18 cellular contexts compared by ENCODE assay signal in the genomic region with DNA sequence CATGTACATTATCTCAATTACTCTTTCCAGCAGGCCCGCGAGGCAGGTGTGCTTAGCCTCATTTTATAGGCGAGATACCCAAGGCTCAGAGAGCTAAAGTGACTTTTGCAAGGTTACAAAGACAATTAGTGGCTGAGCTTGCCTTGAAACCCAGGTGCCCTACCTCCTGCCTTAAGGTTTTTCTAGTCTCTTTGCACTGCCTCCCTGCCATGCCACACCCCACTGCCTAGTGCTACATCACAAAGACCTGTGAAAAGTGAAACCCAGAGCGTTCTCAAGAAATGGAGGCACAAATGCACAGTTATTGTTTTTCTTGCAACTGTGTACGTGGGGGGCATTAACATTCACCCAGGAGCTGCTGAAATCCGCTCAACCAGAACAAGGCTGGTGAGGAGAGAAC. TPM values are rescaled to one million over a fixed set of nuclear protein-coding genes. Genes with fewer than 3 reads are reported as not detected.
DNase-seq lines count a peak whose midpoint lies in the region; ATAC-seq and TF ChIP-seq lines count a peak whose summit lies in the region.
"Had no signal": no experiment of that assay in that cellular context is flagged by ENCODE, and none has a peak within 500 bp of the region (broad histone marks: within the 10 kb centered on the region; RNA-seq: fewer than 3 reads in every experiment).

No MANE protein-coding gene starts in this region.

- no peaks in the 10 kb centered on the region for H3F3A ChIP-seq in GM23338 (replicated peaks; ENCODE audit: low read depth)

- no peaks in the 10 kb centered on the region for H3K79me2 ChIP-seq in GM23338 (replicated peaks; ENCODE audit: insufficient read depth)

- no peak overlapping the region for H3K27ac ChIP-seq in GM23338 (ENCODE audit: low read depth)
- H3K27ac ChIP-seq: GM23248 had no signal

- no peak overlapping the region for H3K4me2 ChIP-seq in GM23338

- H3K9me3 Mint-ChIP-seq in GM23338 = no peaks in the 10 kb centered on the region
- peaks cover 2% of the 10 kb centered on the region for H3K9me3 Mint-ChIP-seq in neural crest cell

- H3K9me2 ChIP-seq in GM23338 (ENCODE audit: insufficient read depth) = peaks cover 12% of the 10 kb centered on the region; the same call in 1 of the 2 replicates

- H3K36me3 Mint-ChIP-seq in GM23338 (ENCODE audit: low read depth) (no peaks in the 10 kb centered on the region; the same call in 2 of the 3 replicates), neural crest cell (ENCODE audit: low read depth) (no peaks in the 10 kb centered on the region)

- H3K27me3 ChIP-seq in GM23338 (ENCODE audit: insufficient read depth) = no peaks in the 10 kb centered on the region

- DNase-seq in GM23338 (ENCODE audit: low spot score) = no peak
- DNase-seq in NCI-H1105 treated with DMSO at 0.1 percent for 48 hours (lab: John Stamatoyannopoulos, UW) = peak; percentile 66
- peak; percentile 51 for DNase-seq in NCI-H345 treated with DMSO at 0.1 percent for 48 hours (lab: John Stamatoyannopoulos, UW; ENCODE audit: unreplicated experiment)
- DNase-seq in neural crest cell (ENCODE audit: low read depth, low spot score) = no peak
- no peak for DNase-seq in stimulated activated CD4-positive, alpha-beta T cell treated with anti-CD3 and anti-CD28 coated beads, Interleukin-1b, Interleukin-23, amount 100 ng/mL, for 48 hours
- DNase-seq in epidermal melanocyte (ENCODE audit: insufficient read length, low spot score) = no peak
- DNase-seq: GF-D8, GM23248, KG1, NCI-H1048, NCI-H2171, NCI-H524 had no signal

- peaks cover 10% of the 10 kb centered on the region for H3K4me1 ChIP-seq in GM23338 (ENCODE audit: insufficient read depth)

- TF ChIP-seq CTCF in GM23338 (conservative IDR thresholded peaks at IDR 0.05; ENCODE audit: low read depth in 2 of 2) (no peak), neural crest cell (conservative IDR thresholded peaks at IDR 0.05) (no peak)

- H4K20me1 ChIP-seq in GM23338 (replicated peaks; ENCODE audit: insufficient read depth) = no peaks in the 10 kb centered on the region

- H3K27me3 Mint-ChIP-seq in GM23338 (ENCODE audit: insufficient read depth, low read depth, poor library complexity) = no peaks in the 10 kb centered on the region
- peaks cover 2% of the 10 kb centered on the region for H3K27me3 Mint-ChIP-seq in neural crest cell (ENCODE audit: low read depth)

- H3K36me3 ChIP-seq in GM23338 (ENCODE audit: insufficient read depth) = no peaks in the 10 kb centered on the region

- H3K4me1 Mint-ChIP-seq in GM23338 (peaks cover 19% of the 10 kb centered on the region), neural crest cell (peaks cover 8% of the 10 kb centered on the region)

- no peak overlapping the region for H3K27ac Mint-ChIP-seq in GM23338
- peak overlapping the region; percentile 40 for H3K27ac Mint-ChIP-seq in neural crest cell (ENCODE audit: unreplicated experiment)

- peak overlapping the region; percentile 74 for H2AFZ ChIP-seq in GM23338
- H2AFZ ChIP-seq: GM23248 had no signal

- ATAC-seq in GM23338 (peak; percentile 58), GM21528 (IDR thresholded peaks at IDR 0.05; ENCODE audit: low FRiP score, unreplicated experiment) (no peak)
- ATAC-seq: Right ventricle myocardium inferior, SK-N-SH treated with all-trans-retinoic acid at 6 μM for 48 hours had no signal

- no peak overlapping the region for H3K4me3 ChIP-seq in GM23338
- H3K4me3 ChIP-seq: GM23248 had no signal

- no peak overlapping the region for H3K4me3 Mint-ChIP-seq in GM23338
- H3K4me3 Mint-ChIP-seq in neural crest cell = no peak overlapping the region

TF ChIP-seq in GM23338, 12 proteins besides CTCF, POLR2A, EP300 and RAD21 (continues in another document):
- no peak for TF ChIP-seq EZH2 (IDR thresholded peaks at IDR 0.05; ENCODE audit: low read depth, unreplicated experiment)
- TF ChIP-seq, protein P1, sequence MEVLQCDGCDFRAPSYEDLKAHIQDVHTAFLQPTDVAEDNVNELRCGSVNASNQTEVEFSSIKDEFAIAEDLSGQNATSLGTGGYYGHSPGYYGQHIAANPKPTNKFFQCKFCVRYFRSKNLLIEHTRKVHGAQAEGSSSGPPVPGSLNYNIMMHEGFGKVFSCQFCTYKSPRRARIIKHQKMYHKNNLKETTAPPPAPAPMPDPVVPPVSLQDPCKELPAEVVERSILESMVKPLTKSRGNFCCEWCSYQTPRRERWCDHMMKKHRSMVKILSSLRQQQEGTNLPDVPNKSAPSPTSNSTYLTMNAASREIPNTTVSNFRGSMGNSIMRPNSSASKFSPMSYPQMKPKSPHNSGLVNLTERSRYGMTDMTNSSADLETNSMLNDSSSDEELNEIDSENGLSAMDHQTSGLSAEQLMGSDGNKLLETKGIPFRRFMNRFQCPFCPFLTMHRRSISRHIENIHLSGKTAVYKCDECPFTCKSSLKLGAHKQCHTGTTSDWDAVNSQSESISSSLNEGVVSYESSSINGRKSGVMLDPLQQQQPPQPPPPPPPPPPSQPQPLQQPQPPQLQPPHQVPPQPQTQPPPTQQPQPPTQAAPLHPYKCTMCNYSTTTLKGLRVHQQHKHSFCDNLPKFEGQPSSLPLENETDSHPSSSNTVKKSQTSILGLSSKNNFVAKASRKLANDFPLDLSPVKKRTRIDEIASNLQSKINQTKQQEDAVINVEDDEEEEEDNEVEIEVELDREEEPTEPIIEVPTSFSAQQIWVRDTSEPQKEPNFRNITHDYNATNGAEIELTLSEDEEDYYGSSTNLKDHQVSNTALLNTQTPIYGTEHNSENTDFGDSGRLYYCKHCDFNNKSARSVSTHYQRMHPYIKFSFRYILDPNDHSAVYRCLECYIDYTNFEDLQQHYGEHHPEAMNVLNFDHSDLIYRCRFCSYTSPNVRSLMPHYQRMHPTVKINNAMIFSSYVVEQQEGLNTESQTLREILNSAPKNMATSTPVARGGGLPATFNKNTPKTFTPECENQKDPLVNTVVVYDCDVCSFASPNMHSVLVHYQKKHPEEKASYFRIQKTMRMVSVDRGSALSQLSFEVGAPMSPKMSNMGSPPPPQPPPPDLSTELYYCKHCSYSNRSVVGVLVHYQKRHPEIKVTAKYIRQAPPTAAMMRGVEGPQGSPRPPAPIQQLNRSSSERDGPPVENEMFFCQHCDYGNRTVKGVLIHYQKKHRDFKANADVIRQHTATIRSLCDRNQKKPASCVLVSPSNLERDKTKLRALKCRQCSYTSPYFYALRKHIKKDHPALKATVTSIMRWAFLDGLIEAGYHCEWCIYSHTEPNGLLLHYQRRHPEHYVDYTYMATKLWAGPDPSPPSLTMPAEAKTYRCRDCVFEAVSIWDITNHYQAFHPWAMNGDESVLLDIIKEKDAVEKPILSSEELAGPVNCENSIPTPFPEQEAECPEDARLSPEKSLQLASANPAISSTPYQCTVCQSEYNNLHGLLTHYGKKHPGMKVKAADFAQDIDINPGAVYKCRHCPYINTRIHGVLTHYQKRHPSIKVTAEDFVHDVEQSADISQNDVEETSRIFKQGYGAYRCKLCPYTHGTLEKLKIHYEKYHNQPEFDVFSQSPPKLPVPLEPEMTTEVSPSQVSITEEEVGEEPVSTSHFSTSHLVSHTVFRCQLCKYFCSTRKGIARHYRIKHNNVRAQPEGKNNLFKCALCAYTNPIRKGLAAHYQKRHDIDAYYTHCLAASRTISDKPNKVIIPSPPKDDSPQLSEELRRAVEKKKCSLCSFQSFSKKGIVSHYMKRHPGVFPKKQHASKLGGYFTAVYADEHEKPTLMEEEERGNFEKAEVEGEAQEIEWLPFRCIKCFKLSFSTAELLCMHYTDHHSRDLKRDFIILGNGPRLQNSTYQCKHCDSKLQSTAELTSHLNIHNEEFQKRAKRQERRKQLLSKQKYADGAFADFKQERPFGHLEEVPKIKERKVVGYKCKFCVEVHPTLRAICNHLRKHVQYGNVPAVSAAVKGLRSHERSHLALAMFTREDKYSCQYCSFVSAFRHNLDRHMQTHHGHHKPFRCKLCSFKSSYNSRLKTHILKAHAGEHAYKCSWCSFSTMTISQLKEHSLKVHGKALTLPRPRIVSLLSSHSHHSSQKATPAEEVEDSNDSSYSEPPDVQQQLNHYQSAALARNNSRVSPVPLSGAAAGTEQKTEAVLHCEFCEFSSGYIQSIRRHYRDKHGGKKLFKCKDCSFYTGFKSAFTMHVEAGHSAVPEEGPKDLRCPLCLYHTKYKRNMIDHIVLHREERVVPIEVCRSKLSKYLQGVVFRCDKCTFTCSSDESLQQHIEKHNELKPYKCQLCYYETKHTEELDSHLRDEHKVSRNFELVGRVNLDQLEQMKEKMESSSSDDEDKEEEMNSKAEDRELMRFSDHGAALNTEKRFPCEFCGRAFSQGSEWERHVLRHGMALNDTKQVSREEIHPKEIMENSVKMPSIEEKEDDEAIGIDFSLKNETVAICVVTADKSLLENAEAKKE (CRISPR knock-in tag; IDR thresholded peaks at IDR 0.05) = no peak
- TF ChIP-seq JUNB (IDR thresholded peaks at IDR 0.05; ENCODE audit: unreplicated experiment) = no peak
- no peak for TF ChIP-seq POLR2AphosphoS5 (IDR thresholded peaks at IDR 0.05; ENCODE audit: low read depth)

RNA-seq across cellular contexts. Expression of a gene that starts 9.9 kb away (rescaled TPM):
- not detected in 2 replicates for total RNA-seq in GM23338 (2014; rRNA removed; shearing (Covaris generic))
- polyA plus RNA-seq in GM23338 (2016; fragmentation: Nextera tagmentation; extraction: Ambion mirVana) = not detected in 2 replicates
- not detected in 2 replicates for total RNA-seq in neural crest cell
- total RNA-seq: GM23248; M059J; Right ventricle myocardium inferior; T-helper 1 cell treated with Interleukin-12 subunit alpha and Interleukin-12 subunit beta and Interleukin-4 antibody, amounts not matched to agents 30 ng/mL and 1 ng/mL, for 36 hours had no signal
- polyA plus RNA-seq: BJ, GM23248 had no signal

RNA-seq across cellular contexts. Expression of a gene that starts 25.5 kb away (rescaled TPM):
- total RNA-seq in GM23338 (2014; rRNA removed; shearing (Covaris generic)) = not detected in 2 replicates
- 0.39 TPM in 1 of 2 replicates, not detected in the other for polyA plus RNA-seq in GM23338 (2016; fragmentation: Nextera tagmentation; extraction: Ambion mirVana)
- total RNA-seq in neural crest cell = not detected in 2 replicates
- total RNA-seq: GM23248; M059J; T-helper 1 cell treated with Interleukin-12 subunit alpha and Interleukin-12 subunit beta and Interleukin-4 antibody, amounts not matched to agents 30 ng/mL and 1 ng/mL, for 36 hours had no signal
- polyA plus RNA-seq: BJ, GM23248 had no signal

Comparison
In these comparisons a context has a peak if more than half of its experiments do, and no peak if none do; other contexts are left out.
1. DNase-seq: peak in NCI-H1105 treated with DMSO at 0.1 percent for 48 hours (single experiment) and NCI-H345 treated with DMSO at 0.1 percent for 48 hours (single experiment); none in GM23338 (single experiment), neural crest cell (single experiment), stimulated activated CD4-positive, alpha-beta T cell treated with anti-CD3 and anti-CD28 coated beads, Interleukin-1b, Interleukin-23, amount 100 ng/mL, for 48 hours (single experiment) and epidermal melanocyte (single experiment).